ENCODE assay signal across 15 cellular contexts in the genomic region with DNA sequence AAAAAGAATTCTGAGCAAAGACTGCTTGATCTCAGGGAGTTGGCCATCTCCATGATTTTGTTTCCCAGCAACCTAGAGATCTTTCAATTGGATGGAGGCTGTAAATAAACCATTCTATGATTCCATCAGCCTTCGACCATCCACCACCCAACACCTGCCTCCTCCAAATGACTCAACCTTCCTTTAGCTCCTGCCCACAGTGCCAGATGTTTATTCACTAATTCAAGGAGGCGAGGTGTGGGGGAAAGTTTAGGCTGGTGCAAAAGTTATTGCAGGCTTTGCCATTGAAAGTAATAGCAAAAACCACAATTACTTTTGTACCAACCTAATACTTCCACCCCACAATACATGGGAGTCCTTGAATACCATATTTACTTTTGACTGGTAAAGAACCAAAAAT.
DNase-seq lines count a peak whose midpoint lies in the region; ATAC-seq lines count a peak whose summit lies in the region.
"Had no signal": no experiment of that assay in that cellular context is flagged by ENCODE, and none has a peak within 500 bp of the region (broad histone marks: within the 10 kb centered on the region; RNA-seq: fewer than 3 reads in every experiment).

No MANE protein-coding gene starts in this region.

- ATAC-seq in HG02885 (IDR thresholded peaks at IDR 0.05; ENCODE audit: poor library complexity, unreplicated experiment), result no peak

- DNase-seq in COLO668 (lab: John Stamatoyannopoulos, UW; ENCODE audit: unreplicated experiment), result peak; percentile 54
- peak; percentile 29 for DNase-seq in NCI-H69 (lab: John Stamatoyannopoulos, UW)
- DNase-seq in SHP77 (lab: John Stamatoyannopoulos, UW), result peak; percentile 23 to 30
- peak; percentile 3 for DNase-seq in myocyte (ENCODE audit: low read depth)
- DNase-seq in SW480 (ENCODE audit: low spot score), result no peak
- DNase-seq in NOMO-1 treated with dmso at 0.1 percent for 144 hours (lab: John Stamatoyannopoulos, UW; ENCODE audit: unreplicated experiment), result no peak
- DNase-seq: C1 segment of cervical spinal cord; Caco-2; CD4-positive, alpha-beta memory T cell; DMS153; DMS79 treated with DMSO at 0.1 percent for 48 hours; GF-D8; GOT3; HFFc6 had no signal

Comparison
In these comparisons a context has a peak if more than half of its experiments do, and no peak if none do; other contexts are left out.
1. DNase-seq: peak in COLO668 (single experiment), NCI-H69 (single experiment), SHP77 (2 of 2) and myocyte (single experiment); none in SW480 (single experiment) and NOMO-1 treated with dmso at 0.1 percent for 144 hours (single experiment).